ENCODE assay signal across 8 cellular contexts in genomic region chr1:83860506-83861221, GRCh38.
DNase-seq lines count a peak whose midpoint lies in the region; ATAC-seq and TF ChIP-seq lines count a peak whose summit lies in the region.

No MANE protein-coding gene starts in this region.

- CTCF ChIA-PET in HCT116 (lab: Charles Lee): no interaction called here

- intact Hi-C loops in HCT116 (cut with micrococcal nuclease): no loop called here

- H3K79me2 ChIP-seq in HCT116 (ENCODE audit: insufficient read depth, low read length): no peaks in the 10 kb centered on the region

- no peak for TF ChIP-seq POLR2A in HCT116 (IDR thresholded peaks at IDR 0.05; ENCODE audit: borderline replicate concordance, extremely low read depth, insufficient read depth, insufficient read length)

- H3K36me3 Mint-ChIP-seq in effector memory CD8-positive, alpha-beta T cell (ENCODE audit: insufficient read depth): no peaks in the 10 kb centered on the region
- H3K36me3 Mint-ChIP-seq in mesothelial cell of epicardium: no peaks in the 10 kb centered on the region

- BruUV-seq in HCT116 (replicated peaks; lab: Mats Ljungman, UMichigan): no TSS peak

- no peaks in the 10 kb centered on the region for H3K9me3 ChIP-seq in HCT116 (ENCODE audit: control insufficient read depth in 1 of 2, insufficient read depth in 1 of 2, low read depth in 1 of 2, low read length in 2 of 2)

- peak overlapping the region in 1 of 2 donors; percentile 67 for H3K27ac Mint-ChIP-seq in effector memory CD8-positive, alpha-beta T cell
- peak overlapping the region; percentile 64 for H3K27ac Mint-ChIP-seq in mesothelial cell of epicardium

- no peaks in the 10 kb centered on the region for H3K9me2 ChIP-seq in HCT116 (ENCODE audit: insufficient read depth)

- no peak overlapping the region for H3K9ac ChIP-seq in HCT116 (ENCODE audit: low read length)

- peak; percentile 100 for ATAC-seq in HCT116
- ATAC-seq in effector memory CD8-positive, alpha-beta T cell (replicated peaks): peak; percentile 87

- peak in 2 of 3 experiments; percentile 65 to 75; a peak in 4 of 6 replicates for TF ChIP-seq CTCF in HCT116 (IDR thresholded peaks at IDR 0.05 in 2 of 3, conservative IDR thresholded peaks at IDR 0.05 in 1 of 3; ENCODE audit: borderline replicate concordance in 1 of 3, insufficient read depth in 1 of 3, low read depth in 2 of 3, low read length in 2 of 3)
- TF ChIP-seq CTCF in mesothelial cell of epicardium (IDR thresholded peaks at IDR 0.05; ENCODE audit: unreplicated experiment): peak; percentile 63

- POLR2A ChIA-PET in HCT116 (lab: Charles Lee): no interaction called here

- no peaks in the 10 kb centered on the region for H3K9me3 Mint-ChIP-seq in effector memory CD8-positive, alpha-beta T cell
- H3K9me3 Mint-ChIP-seq in mesothelial cell of epicardium: no peaks in the 10 kb centered on the region

- H3K4me1 Mint-ChIP-seq in effector memory CD8-positive, alpha-beta T cell (ENCODE audit: low read depth in 2 of 2): peaks cover 2 to 8% of the 10 kb centered on the region in 2 donors
- H3K4me1 Mint-ChIP-seq in mesothelial cell of epicardium: peaks cover 14% of the 10 kb centered on the region

- DNase-seq in HCT116 (ENCODE audit: low read depth, low spot score): peak; percentile 31
- DNase-seq in NCI-H146 (lab: John Stamatoyannopoulos, UW): peak; percentile 81
- peak; percentile 19 to 60 for DNase-seq in activated CD8-positive, alpha-beta memory T cell treated with anti-CD3 and anti-CD28 coated beads for 1 hour (ENCODE audit: extremely low read depth in 1 of 2, low read depth in 1 of 2)
- peak; percentile 40 to 45 (median 41) for DNase-seq in effector memory CD8-positive, alpha-beta T cell
- DNase-seq in mesothelial cell of epicardium (ENCODE audit: low spot score in 2 of 2, unreplicated experiment in 2 of 2): peak; percentile 62 to 76
- peak; percentile 55 for DNase-seq in stimulated activated CD8-positive, alpha-beta memory T cell treated with anti-CD3 and anti-CD28 coated beads, Interleukin-15, amount 100 ng/mL, for 1 hour (ENCODE audit: low read depth)
- DNase-seq in NCI-H2081 treated with DMSO at 0.1 percent for 48 hours (lab: John Stamatoyannopoulos, UW): no peak

- no peaks in the 10 kb centered on the region for H3K27me3 ChIP-seq in HCT116 (ENCODE audit: insufficient read depth, low read length)

- no peaks in the 10 kb centered on the region for H3K36me3 ChIP-seq in HCT116 (ENCODE audit: control insufficient read depth in 1 of 2, insufficient read depth in 2 of 2, low read length in 2 of 2)

- peak; percentile 53; the same call in 1 of the 2 replicates for TF ChIP-seq RAD21 in HCT116 (IDR thresholded peaks at IDR 0.05; ENCODE audit: low read depth)

- H4K20me1 ChIP-seq in HCT116 (ENCODE audit: insufficient read depth): no peaks in the 10 kb centered on the region

- peak overlapping the region; percentile 65 to 67 for H3K4me3 Mint-ChIP-seq in effector memory CD8-positive, alpha-beta T cell
- peak overlapping the region; percentile 70 for H3K4me3 Mint-ChIP-seq in mesothelial cell of epicardium

- H2AFZ ChIP-seq in HCT116 (ENCODE audit: low read depth, low read length, poor library complexity, severe bottlenecking): peak overlapping the region; percentile 47

- RAD21 ChIA-PET in HCT116 (lab: Charles Lee; ENCODE audit: low non-redundant PET in 1 of 2, low total read pairs in 2 of 2, uncharacterized antibody in 2 of 2, unreplicated experiment in 2 of 2): no interaction called here

- H3K4me1 ChIP-seq in HCT116 (ENCODE audit: control insufficient read depth in 1 of 2, insufficient read depth in 2 of 2, low read length in 2 of 2): no peaks in the 10 kb centered on the region

- H3K4me2 ChIP-seq in HCT116 (ENCODE audit: low read length): no peak overlapping the region

- no peak overlapping the region for H3K27ac ChIP-seq in HCT116 (ENCODE audit: low read depth, low read length)

- peaks cover 15 to 26% of the 10 kb centered on the region in 2 donors for H3K27me3 Mint-ChIP-seq in effector memory CD8-positive, alpha-beta T cell
- peaks cover 12% of the 10 kb centered on the region for H3K27me3 Mint-ChIP-seq in mesothelial cell of epicardium (ENCODE audit: low read depth)

- H3K4me3 ChIP-seq in GM08714 (ENCODE audit: low read length) (peak overlapping the region; percentile 32; the same call in 1 of the 2 replicates), HCT116 (replicated peaks in 1 of 2; ENCODE audit: low read depth in 1 of 2, low read length in 2 of 2) (no peak overlapping the region)

TF ChIP-seq in HCT116, 20 proteins besides CTCF, POLR2A, EP300 and RAD21:
- TF ChIP-seq SIN3A (IDR thresholded peaks at IDR 0.05; ENCODE audit: low read depth): no peak
- no peak for TF ChIP-seq CBX3 (IDR thresholded peaks at IDR 0.05; ENCODE audit: low read depth)
